21 cellular contexts compared by ENCODE assay signal in genomic region chr22:32713737-32714457, GRCh38.
"Had no signal": no experiment of that assay in that cellular context is flagged by ENCODE, and none has a peak within 500 bp of the region (broad histone marks: within the 10 kb centered on the region; RNA-seq: fewer than 3 reads in every experiment).

No MANE protein-coding gene starts in this region.

- DNase-seq: Kasumi-1, MM.1S, NCI-H1092 treated with DMSO at 0.1 percent for 48 hours, NCI-H1436, NCI-H187, NCI-H2029, NCI-H2081 treated with DMSO at 0.1 percent for 48 hours, NCI-H2171, NCI-H226, NCI-H446, NCI-H510A, NCI-H524 treated with DMSO at 0.1 percent for 48 hours, NCI-H69, NCI-H774, SHP77, SK-N-SH had no signal

- H3K9ac ChIP-seq: KMS-11, SK-N-SH had no signal

- H3K9me3 ChIP-seq: SK-N-SH had no signal

- H3K4me2 ChIP-seq: KMS-11, SK-N-SH had no signal

- H3K27ac ChIP-seq: HL-60, KMS-11, RWPE1 had no signal

- FAIRE-seq: HTR-8/SVneo, RCC 7860 had no signal
